Comparison of ENCODE assay signal across 25 cellular contexts in genomic region chr1:17108786-17109185, GRCh38.
A peak's percentile ranks its signal among the peaks of the same experiment; 100 is the strongest.
DNase-seq lines count a peak whose midpoint lies in the region; ATAC-seq and TF ChIP-seq lines count a peak whose summit lies in the region.
"Had no signal": no experiment of that assay in that cellular context is flagged by ENCODE, and none has a peak within 500 bp of the region (broad histone marks: within the 10 kb centered on the region; RNA-seq: fewer than 3 reads in every experiment).

No MANE protein-coding gene starts in this region.

- ATAC-seq in GM19452 (IDR thresholded peaks at IDR 0.05; ENCODE audit: unreplicated experiment) = no peak
- ATAC-seq: CD8-positive, alpha-beta T cell; effector memory CD8-positive, alpha-beta T cell; heart left ventricle; T-cell had no signal

- in situ Hi-C loops in GM13977 (cut with MboI; ENCODE audit: low pct_unique_long_range_greater_than_20kb, low sequenced_read_pairs, unreplicated experiment) = no loop called here

- peak overlapping the region in 1 of 2 donors; percentile 30 for H3K9ac ChIP-seq in mucosa of rectum (ENCODE audit: low read depth in 1 of 2, low read length in 2 of 2)

- H3K36me3 ChIP-seq in mucosa of rectum (ENCODE audit: control insufficient read depth in 2 of 2, insufficient read depth in 2 of 2, low read length in 2 of 2) = peaks cover 5 to 6% of the 10 kb centered on the region in 2 donors
- H3K36me3 ChIP-seq: BE2C, heart left ventricle, thoracic aorta, vagina, WERI-Rb-1 had no signal

- no peaks in the 10 kb centered on the region for H3K9me3 ChIP-seq in mucosa of rectum (ENCODE audit: control insufficient read depth in 2 of 2, low read length in 2 of 2)
- H3K9me3 ChIP-seq: BE2C, heart left ventricle, spleen, thoracic aorta, vagina had no signal

- no peaks in the 10 kb centered on the region for H3K27me3 ChIP-seq in mucosa of rectum (ENCODE audit: control insufficient read depth in 2 of 2, insufficient read depth in 2 of 2, low read length in 2 of 2)
- H3K27me3 ChIP-seq: BE2C, spleen, vagina had no signal

- peaks cover 46 to 53% of the 10 kb centered on the region in 2 donors for H3K4me1 ChIP-seq in mucosa of rectum (ENCODE audit: control insufficient read depth in 2 of 2, insufficient read depth in 2 of 2, low read length in 2 of 2)
- H3K4me1 ChIP-seq: BE2C, vagina had no signal

- H3K27ac ChIP-seq in mucosa of rectum (ENCODE audit: low read depth in 2 of 2, low read length in 2 of 2) = peak overlapping the region; percentile 81 to 93
- H3K27ac ChIP-seq: coronary artery, heart left ventricle, spleen, thoracic aorta, vagina, WERI-Rb-1 had no signal

- peak; percentile 56 for DNase-seq in astrocyte of the hippocampus (ENCODE audit: low read depth, low spot score)
- DNase-seq in epithelial cell of esophagus (ENCODE audit: low read depth) = peak; percentile 65
- DNase-seq in OCI-M2 (lab: John Stamatoyannopoulos, UW; ENCODE audit: unreplicated experiment) = no peak
- DNase-seq in GM13977 (ENCODE audit: low spot score) = no peak
- no peak for DNase-seq in EL
- DNase-seq: activated CD4-positive, alpha-beta T cell treated with anti-CD3 and anti-CD28 coated beads for 4 hours; amniotic stem cell; BE2C; CD8-positive, alpha-beta T cell; effector memory CD8-positive, alpha-beta T cell; erythroblast; heart left ventricle; NCI-H1436; NCI-H446; NCI-H82; right cardiac atrium; spleen; stimulated activated CD4-positive, alpha-beta T cell treated with anti-CD3 and anti-CD28 coated beads, Interleukin-2, amount 100 ng/mL, for 24 hours; T-cell; WERI-Rb-1 had no signal

- TF ChIP-seq CTCF in epithelial cell of esophagus (IDR thresholded peaks at IDR 0.05; ENCODE audit: insufficient read depth, low read depth, low read length, missing control alignments) (no peak), GM13977 (IDR thresholded peaks at IDR 0.05; ENCODE audit: extremely low read depth, insufficient read depth, missing control alignments) (no peak)

- no peak overlapping the region for H3K4me3 ChIP-seq in epithelial cell of esophagus (ENCODE audit: low read length)
- peak overlapping the region; percentile 28 to 37 for H3K4me3 ChIP-seq in mucosa of rectum (ENCODE audit: low read length in 2 of 2)
- H3K4me3 ChIP-seq: coronary artery, heart left ventricle, spleen, thoracic aorta, vagina had no signal

Comparison
In these comparisons a context has a peak if more than half of its experiments do, and no peak if none do; other contexts are left out.
1. DNase-seq: peak in astrocyte of the hippocampus (single experiment) and epithelial cell of esophagus (single experiment); none in OCI-M2 (single experiment), GM13977 (single experiment) and EL (single experiment).